In the genomic region with DNA sequence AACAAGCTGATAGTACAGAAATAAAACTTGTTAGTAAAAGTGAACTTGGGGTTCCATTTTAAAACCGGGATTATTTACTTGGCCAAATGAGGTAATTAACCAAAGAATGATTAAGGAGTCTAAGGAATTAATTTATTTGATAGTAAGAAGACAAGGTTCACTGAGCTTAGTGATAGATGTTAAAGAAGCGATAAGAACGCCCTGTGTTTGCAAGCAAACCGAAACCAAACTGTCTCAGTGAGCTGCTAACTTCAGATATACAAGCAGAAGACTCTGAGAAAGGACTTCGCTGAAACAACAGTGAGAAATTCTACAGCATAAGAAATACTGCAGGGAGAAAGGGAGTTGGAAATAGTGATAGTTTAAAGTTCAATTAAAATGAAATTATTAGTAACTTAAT, we compare ENCODE assay signal across 19 cellular contexts. TPM values are rescaled to one million over a fixed set of nuclear protein-coding genes. Genes with fewer than 3 reads are reported as not detected.
A peak's percentile ranks its signal among the peaks of the same experiment; 100 is the strongest.
DNase-seq lines count a peak whose midpoint lies in the region; ATAC-seq, FAIRE-seq and TF ChIP-seq lines count a peak whose summit lies in the region.
"Had no signal": no experiment of that assay in that cellular context is flagged by ENCODE, and none has a peak within 500 bp of the region (broad histone marks: within the 10 kb centered on the region; RNA-seq: fewer than 3 reads in every experiment).

No MANE protein-coding gene starts in this region.

- H3K9ac ChIP-seq in SK-N-SH = no peak overlapping the region

- no peak for TF ChIP-seq RAD21 in SK-N-SH (IDR thresholded peaks at IDR 0.05; ENCODE audit: low read length)

- FAIRE-seq in GM12892 (lab: Jason Lieb, UNC) (peak; percentile 85), small intestine (lab: Jason Lieb, UNC) (peak; percentile 62)
- FAIRE-seq: frontal cortex, RCC 7860 had no signal

- POLR2A ChIA-PET in SK-N-SH (lab: Yijun Ruan, JAX) = no interaction called here

- H3K27me3 ChIP-seq in SK-N-SH (ENCODE audit: insufficient read depth) (no peaks in the 10 kb centered on the region), small intestine (ENCODE audit: control insufficient read depth in 2 of 2, insufficient read depth in 2 of 2, low read length in 2 of 2) (peaks cover 0 to 3% of the 10 kb centered on the region in 2 donors)

- H3K4me1 ChIP-seq in SK-N-SH (ENCODE audit: control insufficient read depth in 1 of 2, insufficient read depth in 2 of 2, low read depth in 1 of 2, low read length in 1 of 2) = peaks cover 0 to 8% of the 10 kb centered on the region in 2 experiments; a peak in 2 of 4 replicates
- H3K4me1 ChIP-seq in small intestine (ENCODE audit: control insufficient read depth in 2 of 2, insufficient read depth in 1 of 2, low read depth in 1 of 2, low read length in 1 of 2) = peaks cover 0 to 4% of the 10 kb centered on the region in 2 donors

- peak overlapping the region in 1 of 2 experiments; percentile 77; a peak in 2 of 4 replicates for H3K27ac ChIP-seq in SK-N-SH (ENCODE audit: low read depth in 2 of 2, low read length in 1 of 2)
- H3K27ac ChIP-seq in small intestine (ENCODE audit: low read depth in 1 of 2, low read length in 1 of 2) = no peak overlapping the region
- H3K27ac ChIP-seq: dorsolateral prefrontal cortex had no signal

- peak overlapping the region; percentile 45; the same call in 1 of the 2 replicates for H3K4me2 ChIP-seq in SK-N-SH

- CTCF ChIA-PET in SK-N-SH (lab: Yijun Ruan, JAX) = interaction anchor here (1.5 to 1.7 kb wide), 2 partner anchors 10 to 12 kb away, joined by 3 to 6 read pairs; no protein-coding TSS in a partner anchor

- 28% methylated on average over 5 of the region's 5 CpGs for WGBS in SK-N-SH (ENCODE audit: low lambda C conversion rate)
- WGBS in small intestine, 3 donors = 6 to 27% (median 23%) methylated on average over 5 of the region's 5 CpGs

- H3K79me2 ChIP-seq in SK-N-SH (ENCODE audit: insufficient read depth) = no peaks in the 10 kb centered on the region

- no peak for DNase-seq in GM12892 (ENCODE audit: insufficient read length)
- no peak for DNase-seq in SK-N-SH
- DNase-seq in fibroblast of mammary gland (ENCODE audit: low read depth) = peak; percentile 23
- peak; percentile 82 for DNase-seq in small intestine
- DNase-seq in HuH-7.5 (ENCODE audit: low spot score) = no peak
- DNase-seq: activated CD4-positive, CD25-positive, alpha-beta regulatory T cell; activated CD8-positive, alpha-beta memory T cell treated with anti-CD3 and anti-CD28 coated beads, Interleukin-2, amount 10 ng/mL, durations not matched to agents 7 days and 5 days; activated effector memory CD4-positive, alpha-beta T cell treated with anti-CD3 and anti-CD28 coated beads, Interleukin-2, amount 50 U/mL, for 16 hours; dorsolateral prefrontal cortex; H7; NCI-H1930; NCI-H524; stimulated activated naive B cell treated with anti-CD40 and anti-IgM and Interleukin-4, amounts not matched to agents 10 μg/mL and 1 μg/mL and 100 μg/mL, for 72 hours; T-helper 1 cell had no signal

- H2AFZ ChIP-seq in SK-N-SH (ENCODE audit: low read depth) = no peak overlapping the region; the same call in 1 of the 2 replicates

- TF ChIP-seq EP300 in SK-N-SH (IDR thresholded peaks at IDR 0.05; ENCODE audit: borderline replicate concordance in 1 of 2, low read depth in 1 of 2, low read length in 1 of 2) = no peak

- H3F3A ChIP-seq in SK-N-SH (replicated peaks; ENCODE audit: insufficient read depth) = no peaks in the 10 kb centered on the region

- peak overlapping the region; percentile 1 to 17; a peak in 1 of 4 replicates for H3K4me3 ChIP-seq in SK-N-SH (ENCODE audit: low read depth in 2 of 2, low read length in 1 of 2)
- peak overlapping the region; percentile 20 for H3K4me3 ChIP-seq in fibroblast of mammary gland (ENCODE audit: control insufficient read depth, low read depth, low read length)
- no peak overlapping the region for H3K4me3 ChIP-seq in small intestine (ENCODE audit: low read depth in 1 of 2, low read length in 2 of 2)
- H3K4me3 ChIP-seq: dorsolateral prefrontal cortex had no signal

- no peaks in the 10 kb centered on the region for H4K20me1 ChIP-seq in SK-N-SH (ENCODE audit: insufficient read depth)

- TF ChIP-seq CTCF in SK-N-SH (IDR thresholded peaks at IDR 0.05) = no peak
- no peak for TF ChIP-seq CTCF in fibroblast of mammary gland (conservative IDR thresholded peaks at IDR 0.05; ENCODE audit: control insufficient read depth, insufficient read depth, low read depth, low read length)

- no peaks in the 10 kb centered on the region for H3K9me2 ChIP-seq in SK-N-SH

- H3K36me3 ChIP-seq in SK-N-SH (replicated peaks in 1 of 2; ENCODE audit: control insufficient read depth in 1 of 2, insufficient read depth in 2 of 2, low read length in 1 of 2) = no peaks in the 10 kb centered on the region
- H3K36me3 ChIP-seq in small intestine (ENCODE audit: control insufficient read depth in 2 of 2, insufficient read depth in 2 of 2, low read length in 2 of 2) = no peaks in the 10 kb centered on the region

- H3K9me3 ChIP-seq in SK-N-SH (no peaks in the 10 kb centered on the region), small intestine (ENCODE audit: control insufficient read depth, low read depth) (no peaks in the 10 kb centered on the region)

- no peak for ATAC-seq in GM21390 (IDR thresholded peaks at IDR 0.05; ENCODE audit: unreplicated experiment)
- ATAC-seq in HG03439 (IDR thresholded peaks at IDR 0.05; ENCODE audit: unreplicated experiment) = no peak
- ATAC-seq: activated CD8-positive, alpha-beta memory T cell treated with anti-CD3 and anti-CD28 coated beads, Interleukin-2, amount 10 ng/mL, durations not matched to agents 7 days and 5 days; stimulated activated naive B cell treated with anti-CD40 and anti-IgM and Interleukin-4, amounts not matched to agents 10 μg/mL and 1 μg/mL and 100 μg/mL, for 72 hours had no signal

- no peak for TF ChIP-seq POLR2A in GM12892 (IDR thresholded peaks at IDR 0.05; ENCODE audit: low read depth, low read length)

TF ChIP-seq in SK-N-SH, 30 proteins besides CTCF, POLR2A, EP300 and RAD21:
- TF ChIP-seq CHD2 (IDR thresholded peaks at IDR 0.05; ENCODE audit: low read length, partially characterized antibody) (no peak), SIN3A (IDR thresholded peaks at IDR 0.05; ENCODE audit: borderline replicate concordance, low read depth, low read length) (no peak), NFIC (IDR thresholded peaks at IDR 0.05; ENCODE audit: borderline replicate concordance) (no peak), MXI1 (IDR thresholded peaks at IDR 0.05; ENCODE audit: low read depth, low read length) (no peak), ELF1 (IDR thresholded peaks at IDR 0.05) (no peak), TAF1 (IDR thresholded peaks at IDR 0.05; ENCODE audit: borderline replicate concordance, low read depth, low read length) (no peak), NRF1 (IDR thresholded peaks at IDR 0.05; ENCODE audit: low read depth, low read length) (no peak), GATA2 (CRISPR knock-in tag; IDR thresholded peaks at IDR 0.05) (no peak)
- TF ChIP-seq, protein P1, sequence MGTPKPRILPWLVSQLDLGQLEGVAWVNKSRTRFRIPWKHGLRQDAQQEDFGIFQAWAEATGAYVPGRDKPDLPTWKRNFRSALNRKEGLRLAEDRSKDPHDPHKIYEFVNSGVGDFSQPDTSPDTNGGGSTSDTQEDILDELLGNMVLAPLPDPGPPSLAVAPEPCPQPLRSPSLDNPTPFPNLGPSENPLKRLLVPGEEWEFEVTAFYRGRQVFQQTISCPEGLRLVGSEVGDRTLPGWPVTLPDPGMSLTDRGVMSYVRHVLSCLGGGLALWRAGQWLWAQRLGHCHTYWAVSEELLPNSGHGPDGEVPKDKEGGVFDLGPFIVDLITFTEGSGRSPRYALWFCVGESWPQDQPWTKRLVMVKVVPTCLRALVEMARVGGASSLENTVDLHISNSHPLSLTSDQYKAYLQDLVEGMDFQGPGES (IDR thresholded peaks at IDR 0.05; ENCODE audit: low read depth, low read length) = no peak
- TF ChIP-seq, protein P2, sequence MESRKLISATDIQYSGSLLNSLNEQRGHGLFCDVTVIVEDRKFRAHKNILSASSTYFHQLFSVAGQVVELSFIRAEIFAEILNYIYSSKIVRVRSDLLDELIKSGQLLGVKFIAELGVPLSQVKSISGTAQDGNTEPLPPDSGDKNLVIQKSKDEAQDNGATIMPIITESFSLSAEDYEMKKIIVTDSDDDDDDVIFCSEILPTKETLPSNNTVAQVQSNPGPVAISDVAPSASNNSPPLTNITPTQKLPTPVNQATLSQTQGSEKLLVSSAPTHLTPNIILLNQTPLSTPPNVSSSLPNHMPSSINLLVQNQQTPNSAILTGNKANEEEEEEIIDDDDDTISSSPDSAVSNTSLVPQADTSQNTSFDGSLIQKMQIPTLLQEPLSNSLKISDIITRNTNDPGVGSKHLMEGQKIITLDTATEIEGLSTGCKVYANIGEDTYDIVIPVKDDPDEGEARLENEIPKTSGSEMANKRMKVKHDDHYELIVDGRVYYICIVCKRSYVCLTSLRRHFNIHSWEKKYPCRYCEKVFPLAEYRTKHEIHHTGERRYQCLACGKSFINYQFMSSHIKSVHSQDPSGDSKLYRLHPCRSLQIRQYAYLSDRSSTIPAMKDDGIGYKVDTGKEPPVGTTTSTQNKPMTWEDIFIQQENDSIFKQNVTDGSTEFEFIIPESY (IDR thresholded peaks at IDR 0.05; ENCODE audit: borderline replicate concordance, low read depth) = no peak

RNA-seq across cellular contexts. Expression of a gene that starts 37.6 kb away (rescaled TPM):
- 4.2 TPM for polyA plus RNA-seq in GM12892 (2012; ENCODE audit: missing spikeins)
- polyA plus RNA-seq in SK-N-SH (2012; rRNA removed) (1.1 and 1.6 TPM in 2 replicates), small intestine (10 to 100 TPM in 1 of 3 donors, under 1 TPM in 2; 0.45 to 12.8 (median 0.54) TPM)
- 1.3 and 1.9 TPM in 2 replicates for polyA plus RNA-seq in SK-N-SH (2012; cell fraction: cytosol; rRNA removed)
- 0.50 and 0.55 TPM in 2 replicates for polyA plus RNA-seq in SK-N-SH (2012; cell fraction: nucleus; rRNA removed)
- polyA plus RNA-seq: CD14-positive monocyte had no signal

Comparison
In these comparisons a context has a peak if more than half of its experiments do, and no peak if none do; other contexts are left out.
1. DNase-seq: peak in fibroblast of mammary gland (single experiment) and small intestine (single experiment); none in GM12892 (single experiment), SK-N-SH (single experiment) and HuH-7.5 (single experiment).
2. H3K4me3 ChIP-seq: peak in SK-N-SH (2 of 2) and fibroblast of mammary gland (single experiment); none in small intestine (0 of 2).